Comparison of ENCODE assay signal across 8 cellular contexts in genomic region chr17:35063514-35064223, GRCh38. TPM values are rescaled to one million over a fixed set of nuclear protein-coding genes. Genes with fewer than 3 reads are reported as not detected.
A peak's percentile ranks its signal among the peaks of the same experiment; 100 is the strongest.
DNase-seq lines count a peak whose midpoint lies in the region; ATAC-seq lines count a peak whose summit lies in the region.

Gene RFFL (minus strand): TSS chr17:35063707. CDS start chr17:35026553, 37,154 bp downstream.

- ATAC-seq in GM18502 (IDR thresholded peaks at IDR 0.05; ENCODE audit: poor library complexity, unreplicated experiment) (peak; percentile 91), HG02870 (IDR thresholded peaks at IDR 0.05; ENCODE audit: unreplicated experiment) (peak; percentile 85)

- peaks cover 6 to 10% (median 7%) of the 10 kb centered on the region in 3 donors for H3K4me1 ChIP-seq in skeletal muscle tissue (ENCODE audit: control insufficient read depth in 3 of 3, insufficient read depth in 3 of 3, low read length in 3 of 3)

- peak; percentile 80 for DNase-seq in NCI-H2029 (lab: John Stamatoyannopoulos, UW)
- DNase-seq in UCSD-AML1 (lab: John Stamatoyannopoulos, UW; ENCODE audit: unreplicated experiment), result peak; percentile 80
- peak; percentile 92 for DNase-seq in brain pericyte (ENCODE audit: low read depth, low spot score)
- DNase-seq in cortex of kidney (lab: John Stamatoyannopoulos, UW), result no peak

- H3K36me3 ChIP-seq in skeletal muscle tissue (ENCODE audit: control insufficient read depth in 3 of 3, insufficient read depth in 3 of 3, low read length in 3 of 3), result no peaks in the 10 kb centered on the region

- H3K9me3 ChIP-seq in iPS-18c (ENCODE audit: control insufficient read depth, insufficient read depth, low read length) (no peaks in the 10 kb centered on the region), skeletal muscle tissue (ENCODE audit: control insufficient read depth in 3 of 3, low read length in 3 of 3) (no peaks in the 10 kb centered on the region)

- H3K4me3 ChIP-seq in iPS-18c (ENCODE audit: insufficient read depth, low read depth, low read length) (0 out of 2 replicates have a peak within 1 kb of the TSS, but pooled peaks have one; percentile 28), skeletal muscle tissue (ENCODE audit: low read length in 3 of 3) (peak within 1 kb of the TSS; percentile 58 to 70 (median 68))

- H3K9ac ChIP-seq in skeletal muscle tissue (ENCODE audit: low read depth in 1 of 3, low read length in 3 of 3), result peak within 1 kb of the TSS; percentile 62 to 79 (median 73)

- H3K27me3 ChIP-seq in skeletal muscle tissue (ENCODE audit: control insufficient read depth in 3 of 3, insufficient read depth in 3 of 3, low read length in 3 of 3), result no peaks in the 10 kb centered on the region

- peak within 1 kb of the TSS; percentile 94 for H3K27ac ChIP-seq in skeletal muscle tissue (ENCODE audit: low read depth, low read length)

RNA-seq across cellular contexts. Expression of gene RFFL, which starts in this region (rescaled TPM):
- total RNA-seq in skeletal muscle tissue, result 2.1 TPM
